ENCODE assay signal across 1 cellular context in genomic region chr9:35730486-35730854, GRCh38.
TF ChIP-seq lines count a peak whose summit lies in the region.

No MANE protein-coding gene starts in this region.

TF ChIP-seq in GM12878, 131 proteins besides CTCF, POLR2A, EP300 and RAD21:
- TF ChIP-seq MTA2 (IDR thresholded peaks at IDR 0.05; ENCODE audit: low read depth): no peak
- TF ChIP-seq JUNB (IDR thresholded peaks at IDR 0.05): no peak
- TF ChIP-seq ZBTB40 (IDR thresholded peaks at IDR 0.05; ENCODE audit: borderline replicate concordance): no peak
- TF ChIP-seq LARP7 (IDR thresholded peaks at IDR 0.05): no peak
- TF ChIP-seq GATAD2B (conservative IDR thresholded peaks at IDR 0.05; ENCODE audit: low read depth): no peak
- TF ChIP-seq, protein P1, sequence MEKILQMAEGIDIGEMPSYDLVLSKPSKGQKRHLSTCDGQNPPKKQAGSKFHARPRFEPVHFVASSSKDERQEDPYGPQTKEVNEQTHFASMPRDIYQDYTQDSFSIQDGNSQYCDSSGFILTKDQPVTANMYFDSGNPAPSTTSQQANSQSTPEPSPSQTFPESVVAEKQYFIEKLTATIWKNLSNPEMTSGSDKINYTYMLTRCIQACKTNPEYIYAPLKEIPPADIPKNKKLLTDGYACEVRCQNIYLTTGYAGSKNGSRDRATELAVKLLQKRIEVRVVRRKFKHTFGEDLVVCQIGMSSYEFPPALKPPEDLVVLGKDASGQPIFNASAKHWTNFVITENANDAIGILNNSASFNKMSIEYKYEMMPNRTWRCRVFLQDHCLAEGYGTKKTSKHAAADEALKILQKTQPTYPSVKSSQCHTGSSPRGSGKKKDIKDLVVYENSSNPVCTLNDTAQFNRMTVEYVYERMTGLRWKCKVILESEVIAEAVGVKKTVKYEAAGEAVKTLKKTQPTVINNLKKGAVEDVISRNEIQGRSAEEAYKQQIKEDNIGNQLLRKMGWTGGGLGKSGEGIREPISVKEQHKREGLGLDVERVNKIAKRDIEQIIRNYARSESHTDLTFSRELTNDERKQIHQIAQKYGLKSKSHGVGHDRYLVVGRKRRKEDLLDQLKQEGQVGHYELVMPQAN (conservative IDR thresholded peaks at IDR 0.05): 0 out of 2 replicates have a peak, but pooled peaks have one; percentile 11
- TF ChIP-seq BRCA1 (IDR thresholded peaks at IDR 0.05; ENCODE audit: low read depth, low read length): no peak
- no peak for TF ChIP-seq MYB (IDR thresholded peaks at IDR 0.05; ENCODE audit: borderline replicate concordance, low read depth, low read length)
- 0 out of 2 replicates have a peak, but pooled peaks have one; percentile 22 for TF ChIP-seq POLR2AphosphoS5 (IDR thresholded peaks at IDR 0.05; ENCODE audit: low read length)
- TF ChIP-seq NR2C1 (IDR thresholded peaks at IDR 0.05): no peak
- TF ChIP-seq IRF4 (IDR thresholded peaks at IDR 0.05; ENCODE audit: low read depth, low read length): no peak
- no peak for TF ChIP-seq SUPT20H (IDR thresholded peaks at IDR 0.05; ENCODE audit: borderline replicate concordance, control insufficient read depth, low read depth, low read length)
- TF ChIP-seq SP1 (IDR thresholded peaks at IDR 0.05; ENCODE audit: low read depth, low read length): no peak
- TF ChIP-seq STAT1 (conservative IDR thresholded peaks at IDR 0.05): no peak
